8 cellular contexts compared by ENCODE assay signal in the genomic region with DNA sequence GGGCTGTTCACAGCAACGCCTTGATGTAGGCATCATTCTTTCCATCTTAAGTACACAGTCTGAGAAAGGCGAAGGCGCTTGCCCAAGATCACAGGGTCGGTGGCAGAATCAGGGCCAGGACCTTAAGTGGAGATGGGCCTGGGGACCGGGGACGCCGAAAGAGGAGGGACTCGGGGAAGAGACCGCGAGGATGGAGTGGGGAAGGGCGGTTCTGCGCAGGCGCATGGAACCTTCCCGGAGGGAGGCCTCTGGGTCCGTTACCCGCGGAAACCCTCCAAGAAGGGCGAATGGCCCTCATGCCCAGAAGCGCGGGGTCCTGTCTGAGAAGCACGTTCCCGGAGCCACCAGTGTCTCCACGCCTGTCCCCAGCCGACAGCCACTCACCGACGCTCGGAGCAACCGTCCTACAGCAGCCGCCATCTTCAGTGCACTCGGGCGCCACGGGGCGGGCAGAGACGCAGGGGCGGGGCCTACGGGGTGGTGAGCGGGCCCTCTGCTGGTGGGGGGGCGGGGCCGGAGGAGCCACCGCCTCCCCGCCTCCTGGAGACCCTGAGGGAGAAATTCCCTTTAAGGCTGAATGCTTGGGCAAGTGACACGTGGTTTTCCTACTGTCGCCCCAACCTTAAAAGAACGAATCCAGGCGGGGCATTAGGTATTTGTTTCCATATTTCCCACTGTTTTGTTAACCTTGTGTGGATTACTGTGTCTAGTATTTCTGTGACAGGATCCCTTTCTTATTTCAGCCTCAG.
DNase-seq lines count a peak whose midpoint lies in the region; ATAC-seq and TF ChIP-seq lines count a peak whose summit lies in the region.

A gene (minus strand): TSS at position 442 of the 749 bp plus-strand sequence. CDS start 22 bp downstream, at position 420.

- peak; percentile 83 for DNase-seq in AG10803 (ENCODE audit: low read depth)
- peak; percentile 55 for DNase-seq in NCI-H446 treated with DMSO at 0.1 percent for 48 hours (lab: John Stamatoyannopoulos, UW)
- DNase-seq in activated CD4-positive, CD25-positive, alpha-beta regulatory T cell treated with anti-CD3 and anti-CD28 coated beads, Interleukin-2, amount 50 U/mL, for 72 hours, result peak; percentile 96
- peak; percentile 19 to 78 for DNase-seq in cerebellar nuclear complex (lab: John Stamatoyannopoulos, UW)
- DNase-seq in kidney glomerular epithelial cell (lab: John Stamatoyannopoulos, UW), result peak; percentile 75
- DNase-seq in stimulated activated CD4-positive, alpha-beta T cell treated with anti-CD3 and anti-CD28 coated beads, Interleukin-1b, Interleukin-23, amount 100 ng/mL, for 24 hours (ENCODE audit: low read depth in 4 of 4, low spot score in 1 of 4), result peak; percentile 76 to 96 (median 90)

- ATAC-seq in GM19035 (IDR thresholded peaks at IDR 0.05; ENCODE audit: unreplicated experiment) (peak; percentile 90), HG03354 (IDR thresholded peaks at IDR 0.05; ENCODE audit: poor library complexity, severe bottlenecking, unreplicated experiment) (peak; percentile 95)

- peak within 1 kb of the TSS; percentile 99 for H3K4me3 ChIP-seq in AG10803 (ENCODE audit: low read length)

- TF ChIP-seq CTCF in AG10803 (conservative IDR thresholded peaks at IDR 0.05; ENCODE audit: low read length), result peak; percentile 25

Comparison
In these comparisons a context has a peak if more than half of its experiments do, and no peak if none do; other contexts are left out.
1. Peak in every context shown above with its lines: DNase-seq, ATAC-seq and H3K4me3 ChIP-seq.